ENCODE assay signal across 24 cellular contexts in the genomic region with DNA sequence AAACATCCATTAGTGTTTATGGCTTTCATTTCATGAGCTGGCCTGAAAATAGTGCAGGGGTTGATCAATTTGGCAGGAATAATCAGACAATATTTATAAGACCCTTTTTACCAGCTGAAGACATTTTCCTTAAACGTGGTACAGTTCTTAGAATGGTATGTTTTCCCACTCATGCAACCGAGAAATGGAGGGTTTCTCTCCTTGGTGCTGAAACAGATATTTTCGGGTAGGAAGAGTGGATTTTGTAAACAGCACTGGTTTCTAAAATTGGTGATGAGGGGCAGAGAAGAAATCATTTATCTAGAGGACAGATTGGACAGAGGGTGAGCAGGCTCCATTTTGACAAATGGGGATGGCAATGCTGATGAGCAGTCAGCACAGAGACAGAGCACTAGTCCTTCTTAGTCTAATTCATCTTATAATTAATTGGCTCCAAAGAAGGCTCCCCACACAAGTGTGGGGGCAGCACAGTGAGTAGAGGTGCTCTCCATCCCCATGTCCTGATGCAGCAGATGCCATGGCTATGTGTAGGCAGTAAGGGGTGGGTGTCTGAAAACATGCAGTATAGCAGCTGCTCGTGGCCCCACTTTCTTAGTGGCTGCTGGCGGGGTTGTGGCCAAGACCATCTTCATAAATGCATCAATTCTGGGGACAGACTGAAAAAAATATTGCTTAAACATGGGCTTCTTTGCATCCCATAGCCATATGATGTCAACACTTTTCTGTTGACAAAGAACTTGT. TPM values are rescaled to one million over a fixed set of nuclear protein-coding genes. Genes with fewer than 3 reads are reported as not detected.
A peak's percentile ranks its signal among the peaks of the same experiment; 100 is the strongest.
DNase-seq lines count a peak whose midpoint lies in the region; ATAC-seq, FAIRE-seq and TF ChIP-seq lines count a peak whose summit lies in the region.
"Had no signal": no experiment of that assay in that cellular context is flagged by ENCODE, and none has a peak within 500 bp of the region (broad histone marks: within the 10 kb centered on the region; RNA-seq: fewer than 3 reads in every experiment).

No MANE protein-coding gene starts in this region.

- H4K20me1 ChIP-seq in IMR-90 (ENCODE audit: insufficient read depth, low read length) (no peaks in the 10 kb centered on the region), keratinocyte (ENCODE audit: control insufficient read depth, extremely low read depth, insufficient read depth, low read length) (no peaks in the 10 kb centered on the region)

- H3K9me1 ChIP-seq in IMR-90 (ENCODE audit: insufficient read depth, low read length) (no peaks in the 10 kb centered on the region), keratinocyte (ENCODE audit: control insufficient read depth, extremely low read depth, insufficient read depth, low read length) (no peaks in the 10 kb centered on the region)

- H3K9me3 ChIP-seq in IMR-90 (ENCODE audit: control insufficient read depth, insufficient read depth, low read length) (no peaks in the 10 kb centered on the region), keratinocyte (ENCODE audit: control insufficient read depth, low read depth, low read length) (no peaks in the 10 kb centered on the region)
- H3K9me3 ChIP-seq: adrenal gland, heart left ventricle, thoracic aorta had no signal

- H3K4me3 Mint-ChIP-seq in mesothelial cell of epicardium = no peak overlapping the region
- H3K4me3 Mint-ChIP-seq: activated CD4-positive, alpha-beta T cell treated with anti-CD3 and anti-CD28 coated beads, Interleukin-2, amount 10 ng/mL, durations not matched to agents 24 days and 14 days; naive thymus-derived CD8-positive, alpha-beta T cell had no signal

- no peak overlapping the region for H3K56ac ChIP-seq in IMR-90 (ENCODE audit: extremely low read depth, insufficient read depth, low read length)

- no peak overlapping the region for H4K8ac ChIP-seq in IMR-90 (ENCODE audit: low read depth in 2 of 2, low read length in 2 of 2)

- no peak overlapping the region for H2AFZ ChIP-seq in IMR-90 (replicated peaks; ENCODE audit: low read length, poor library complexity)
- H2AFZ ChIP-seq in keratinocyte (ENCODE audit: control insufficient read depth, low read length) = no peak overlapping the region

- TF ChIP-seq POLR2A in IMR-90 (IDR thresholded peaks at IDR 0.05; ENCODE audit: low read depth, low read length) = no peak

- H2BK120ac ChIP-seq in IMR-90 (ENCODE audit: low read depth, low read length) = no peak overlapping the region

- no peak overlapping the region for H2BK5ac ChIP-seq in IMR-90 (ENCODE audit: low read depth, low read length, poor library complexity, severe bottlenecking)

- intact Hi-C loops in IMR-90 (cut with micrococcal nuclease) (loop anchor here (2.0 kb wide), 1 partner anchor 19 kb away; no protein-coding TSS in a partner anchor), Right ventricle myocardium inferior (cut with DNase I) (no loop called here)

- 0 out of 2 replicates have a peak, but pooled peaks cover 2% of the 10 kb centered on the region for H3K4me1 ChIP-seq in IMR-90 (ENCODE audit: control insufficient read depth, insufficient read depth, low read length)
- no peaks in the 10 kb centered on the region for H3K4me1 ChIP-seq in keratinocyte (ENCODE audit: control insufficient read depth, extremely low read depth, insufficient read depth, low read length)
- H3K4me1 ChIP-seq: adrenal gland had no signal

- peak; percentile 32 for FAIRE-seq in keratinocyte (lab: Jason Lieb, UNC)
- FAIRE-seq: endothelial cell of umbilical vein had no signal

- TF ChIP-seq CTCF in IMR-90 (conservative IDR thresholded peaks at IDR 0.05; ENCODE audit: low read depth, low read length) (no peak), brain microvascular endothelial cell (IDR thresholded peaks at IDR 0.05; ENCODE audit: low read depth, low read length, missing control alignments) (no peak), keratinocyte (optimal IDR thresholded peaks at IDR 0.05 in 1 of 3, IDR thresholded peaks at IDR 0.05 in 1 of 3, conservative IDR thresholded peaks at IDR 0.05 in 1 of 3; ENCODE audit: extremely low read depth in 1 of 3, insufficient read depth in 2 of 3, low read length in 3 of 3) (no peak), mesothelial cell of epicardium (IDR thresholded peaks at IDR 0.05; ENCODE audit: unreplicated experiment) (no peak)

- H3K14ac ChIP-seq in IMR-90 (replicated peaks; ENCODE audit: low read depth, low read length) = no peak overlapping the region

- H3K27me3 ChIP-seq in IMR-90 (ENCODE audit: control insufficient read depth, insufficient read depth, low read length) (no peaks in the 10 kb centered on the region), brain microvascular endothelial cell (replicated peaks) (no peaks in the 10 kb centered on the region), keratinocyte (ENCODE audit: control insufficient read depth, extremely low read depth, insufficient read depth, low read length) (no peaks in the 10 kb centered on the region)
- H3K27me3 ChIP-seq: adrenal gland, cardiac muscle cell, heart left ventricle had no signal

- BruUV-seq in IMR-90 (replicated peaks; lab: Mats Ljungman, UMichigan) = no TSS peak

- H2AK5ac ChIP-seq in IMR-90 (ENCODE audit: low read depth, low read length) = no peak overlapping the region

- ATAC-seq in IMR-90 (ENCODE audit: low read depth) (peak; percentile 59; the same call in 1 of the 2 replicates), Right ventricle myocardium inferior (no peak), HG03442 (IDR thresholded peaks at IDR 0.05; ENCODE audit: unreplicated experiment) (no peak), HG03565 (IDR thresholded peaks at IDR 0.05; ENCODE audit: unreplicated experiment) (no peak)
- ATAC-seq: heart left ventricle; left lobe of liver; naive thymus-derived CD8-positive, alpha-beta T cell had no signal

- H3K79me2 ChIP-seq in keratinocyte (ENCODE audit: control insufficient read depth, insufficient read depth, low read length) = no peaks in the 10 kb centered on the region

- no peak overlapping the region for H4K5ac ChIP-seq in IMR-90 (ENCODE audit: low read depth, low read length)

- H3K36me3 Mint-ChIP-seq in mesothelial cell of epicardium = no peaks in the 10 kb centered on the region

- H3K27me3 Mint-ChIP-seq in mesothelial cell of epicardium (ENCODE audit: low read depth) = peaks cover 10% of the 10 kb centered on the region

- no peak overlapping the region for H3K4ac ChIP-seq in IMR-90 (ENCODE audit: low read depth, low read length)

- H2BK15ac ChIP-seq in IMR-90 (ENCODE audit: low read depth, low read length) = no peak overlapping the region

- H3K9ac ChIP-seq in IMR-90 (ENCODE audit: low read depth, low read length) = no peak overlapping the region
- no peak overlapping the region for H3K9ac ChIP-seq in keratinocyte (ENCODE audit: control insufficient read depth, extremely low read depth, insufficient read depth, low read length)

- no peaks in the 10 kb centered on the region for H3K36me3 ChIP-seq in IMR-90 (ENCODE audit: control insufficient read depth, insufficient read depth, low read length)
- H3K36me3 ChIP-seq in brain microvascular endothelial cell (replicated peaks) = no peaks in the 10 kb centered on the region
- H3K36me3 ChIP-seq in keratinocyte (ENCODE audit: control insufficient read depth in 2 of 2, extremely low read depth in 1 of 2, insufficient read depth in 2 of 2, low read length in 2 of 2) = no peaks in the 10 kb centered on the region
- H3K36me3 ChIP-seq: adrenal gland, cardiac muscle cell, heart left ventricle, thoracic aorta, WERI-Rb-1 had no signal

- H3K27ac Mint-ChIP-seq in mesothelial cell of epicardium = no peak overlapping the region
- H3K27ac Mint-ChIP-seq: activated CD4-positive, alpha-beta T cell treated with anti-CD3 and anti-CD28 coated beads, Interleukin-2, amount 10 ng/mL, durations not matched to agents 24 days and 14 days; naive thymus-derived CD8-positive, alpha-beta T cell had no signal

- H2BK20ac ChIP-seq in IMR-90 (ENCODE audit: low read depth, low read length) = no peak overlapping the region

- WGBS in IMR-90 (ENCODE audit: extremely low coverage in 2 of 2, insufficient read length in 1 of 2), 2 experiments = 33% methylated on average over 3 of the region's 5 CpGs; no CpG with 5 or more reads in 1 of the 2 experiments

- H3K9me3 Mint-ChIP-seq in mesothelial cell of epicardium = peaks cover 4% of the 10 kb centered on the region

- no peak overlapping the region for H2AK9ac ChIP-seq in IMR-90 (replicated peaks; ENCODE audit: low read depth, low read length, poor library complexity)

- CTCF ChIA-PET in IMR-90 (lab: Yijun Ruan, JAX) = no interaction called here

- TF ChIP-seq RAD21 in IMR-90 (IDR thresholded peaks at IDR 0.05; ENCODE audit: low read length) = no peak

- no peaks in the 10 kb centered on the region for H3K79me1 ChIP-seq in IMR-90 (ENCODE audit: low read depth in 1 of 2, low read length in 2 of 2)

- no peak overlapping the region for H4K91ac ChIP-seq in IMR-90 (ENCODE audit: insufficient read depth, low read depth, low read length)

- H3K18ac ChIP-seq in IMR-90 (ENCODE audit: low read depth, low read length) = no peak overlapping the region

- H3K23ac ChIP-seq in IMR-90 (ENCODE audit: low read depth, low read length) = no peak overlapping the region

- POLR2A ChIA-PET in IMR-90 (lab: Charles Lee; ENCODE audit: unreplicated experiment) = no interaction called here

- in situ Hi-C loops in IMR-90 (cut with MboI; ENCODE audit: low sequenced_read_pairs) (no loop called here), brain microvascular endothelial cell (cut with HindIII; ENCODE audit: low pct_ligation_motif_present, low sequenced_read_pairs) (no loop called here)

- H3K4me3 ChIP-seq in IMR-90 (ENCODE audit: insufficient read depth, low read depth, low read length) = no peak overlapping the region
- no peak overlapping the region for H3K4me3 ChIP-seq in brain microvascular endothelial cell (ENCODE audit: low read depth, low read length)
- H3K4me3 ChIP-seq in keratinocyte (ENCODE audit: control insufficient read depth in 2 of 3, extremely low read depth in 1 of 3, insufficient read depth in 2 of 3, low read depth in 1 of 3, low read length in 3 of 3) = no peak overlapping the region
- H3K4me3 ChIP-seq: adrenal gland, cardiac muscle cell, heart left ventricle, thoracic aorta had no signal

- H3K27ac ChIP-seq in IMR-90 (ENCODE audit: insufficient read depth, low read length) (no peak overlapping the region), brain microvascular endothelial cell (no peak overlapping the region), keratinocyte (ENCODE audit: control insufficient read depth, insufficient read depth, low read length) (no peak overlapping the region)
- H3K27ac ChIP-seq: adrenal gland, cardiac muscle cell, thoracic aorta, WERI-Rb-1 had no signal

- no peaks in the 10 kb centered on the region for H3K4me1 Mint-ChIP-seq in mesothelial cell of epicardium
- H3K4me1 Mint-ChIP-seq: activated CD4-positive, alpha-beta T cell treated with anti-CD3 and anti-CD28 coated beads, Interleukin-2, amount 10 ng/mL, durations not matched to agents 24 days and 14 days; naive thymus-derived CD8-positive, alpha-beta T cell had no signal

- dilution Hi-C loops in IMR-90 (cut with HindIII; ENCODE audit: low sequenced_read_pairs, unreplicated experiment) (no loop called here), keratinocyte (cut with MboI; ENCODE audit: extremely low pct_ligation_motif_present, low sequenced_read_pairs) (no loop called here)

- H3K4me2 ChIP-seq in IMR-90 (ENCODE audit: low read depth, low read length) (no peak overlapping the region), keratinocyte (ENCODE audit: control insufficient read depth, extremely low read depth, insufficient read depth, low read depth, low read length) (no peak overlapping the region)

- DNase-seq in Ammon's horn (ENCODE audit: low spot score) (peak; percentile 56), IMR-90 (peak; percentile 42), brain microvascular endothelial cell (peak; percentile 5), keratinocyte (ENCODE audit: low read depth, low spot score) (no peak), mesothelial cell of epicardium (ENCODE audit: low spot score in 2 of 2, unreplicated experiment in 2 of 2) (no peak), Right ventricle myocardium inferior (ENCODE audit: missing footprints) (no peak)
- DNase-seq: activated CD4-positive, alpha-beta T cell treated with anti-CD3 and anti-CD28 coated beads, Interleukin-2, amount 10 ng/mL, durations not matched to agents 24 days and 14 days; activated naive CD4-positive, alpha-beta T cell; activated T-cell treated with anti-CD3 and anti-CD28 coated beads, Interleukin-2, amount 50 U/mL, for 48 hours; adrenal gland; heart left ventricle; naive thymus-derived CD8-positive, alpha-beta T cell; NCI-H1092 treated with DMSO at 0.1 percent for 48 hours; NCI-H1930; NCI-H748 treated with DMSO at 0.1 percent for 48 hours; stimulated activated CD4-positive, alpha-beta T cell treated with anti-CD3 and anti-CD28 coated beads, Interleukin-12 subunit alpha, Interleukin-12 subunit beta, amount 100 ng/mL, for 4 hours; stimulated activated naive CD4-positive, alpha-beta T cell treated with Interleukin-2 at 50 U/mL for 16 hours; WERI-Rb-1 had no signal

RNA-seq across cellular contexts. Expression of a gene that starts 18.1 kb away (rescaled TPM):
- 6.7 and 6.8 TPM in 2 replicates for total RNA-seq in IMR-90 (2012; rRNA removed)
- 2.5 and 2.7 TPM in 2 replicates for polyA plus RNA-seq in IMR-90 (2012; rRNA removed)
- 1.6 TPM in 2 replicates for polyA plus RNA-seq in IMR-90 (2012; cell fraction: cytosol; rRNA removed)
- polyA plus RNA-seq in IMR-90 (2012; cell fraction: nucleus; rRNA removed; ENCODE audit: low replicate concordance) = 1.0 and 2.1 TPM in 2 replicates
- polyA plus RNA-seq in keratinocyte = not detected in 3 replicates
- polyA plus RNA-seq in keratinocyte (2011; ENCODE audit: low read depth) = not detected
- polyA plus RNA-seq in keratinocyte (2011; cell fraction: cytosol; rRNA removed) = not detected in 2 replicates
- not detected in 2 replicates for polyA plus RNA-seq in keratinocyte (2011; cell fraction: nucleus; rRNA removed)
- not detected in 2 replicates for polyA plus RNA-seq in keratinocyte (2012; ENCODE audit: low replicate concordance)
- polyA minus RNA-seq in keratinocyte = not detected in 3 replicates
- polyA minus RNA-seq in keratinocyte (2011; cell fraction: cytosol; rRNA and poly(A)+ RNA removed) = not detected
- not detected in 2 replicates for polyA minus RNA-seq in keratinocyte (2011; cell fraction: nucleus; rRNA and poly(A)+ RNA removed)
- total RNA-seq in mesothelial cell of epicardium = 5.4 to 6.6 TPM (median 6.5 TPM) in 3 replicates
- not detected for total RNA-seq in Right ventricle myocardium inferior
- total RNA-seq: activated CD4-positive, alpha-beta T cell treated with anti-CD3 and anti-CD28 coated beads, Interleukin-2, amount 10 ng/mL, durations not matched to agents 24 days and 14 days; cardiac muscle cell; naive thymus-derived CD8-positive, alpha-beta T cell; thoracic aorta had no signal
- polyA plus RNA-seq: cardiac muscle cell; heart left ventricle; naive thymus-derived CD8-positive, alpha-beta T cell had no signal

Comparison
In these comparisons a context has a peak if more than half of its experiments do, and no peak if none do; other contexts are left out.
1. DNase-seq: peak in Ammon's horn (single experiment), IMR-90 (single experiment) and brain microvascular endothelial cell (single experiment); none in keratinocyte (single experiment), mesothelial cell of epicardium (0 of 2) and Right ventricle myocardium inferior (single experiment).